14 cellular contexts compared by ENCODE assay signal in the genomic region with DNA sequence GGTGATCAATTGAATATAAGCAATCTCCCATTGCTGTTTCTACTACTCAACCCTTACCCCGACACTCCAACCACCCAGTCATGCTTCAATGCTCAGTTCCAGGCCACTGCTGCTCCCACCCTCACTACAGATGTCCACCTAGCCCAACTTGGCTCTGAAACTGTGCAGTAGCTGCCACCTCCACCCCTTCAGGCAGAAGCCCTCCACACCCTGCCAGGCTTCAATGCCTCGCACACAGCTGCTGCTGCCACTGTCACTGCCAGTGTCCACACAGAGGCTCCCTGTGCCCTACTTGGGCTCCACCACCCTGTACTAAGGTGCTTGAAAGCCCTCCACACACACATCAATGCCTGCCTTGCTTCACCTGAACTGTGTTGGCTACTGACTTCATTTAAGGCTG. TPM values are rescaled to one million over a fixed set of nuclear protein-coding genes. Genes with fewer than 3 reads are reported as not detected.
DNase-seq lines count a peak whose midpoint lies in the region; ATAC-seq, FAIRE-seq and TF ChIP-seq lines count a peak whose summit lies in the region.
"Had no signal": no experiment of that assay in that cellular context is flagged by ENCODE, and none has a peak within 500 bp of the region (broad histone marks: within the 10 kb centered on the region; RNA-seq: fewer than 3 reads in every experiment).

No MANE protein-coding gene starts in this region.

- no peak for TF ChIP-seq CTCF in GM12878 (IDR thresholded peaks at IDR 0.05 in 2 of 3, conservative IDR thresholded peaks at IDR 0.05 in 1 of 3; ENCODE audit: control insufficient read depth in 2 of 3, extremely low read depth in 1 of 3, insufficient read depth in 1 of 3, low read depth in 3 of 3, low read length in 3 of 3)
- TF ChIP-seq CTCF in tibial artery (IDR thresholded peaks at IDR 0.05) = no peak

- no peak for FAIRE-seq in GM12878 (lab: Jason Lieb, UNC)

- peaks cover 28% of the 10 kb centered on the region for H3K4me1 ChIP-seq in GM12878 (ENCODE audit: control insufficient read depth, insufficient read depth, low read length)
- H3K4me1 ChIP-seq in tibial artery = no peaks in the 10 kb centered on the region
- H3K4me1 ChIP-seq: body of pancreas had no signal

- DNase-seq in DMS79 treated with DMSO at 0.1 percent for 48 hours (lab: John Stamatoyannopoulos, UW) (peak; percentile 17), DMS79 (lab: John Stamatoyannopoulos, UW) (no peak), GM12878 (ENCODE audit: low read depth, low spot score) (peak; percentile 32), tibial artery (no peak), T1000 (lab: John Stamatoyannopoulos, UW) (no peak)
- DNase-seq: 8988T; activated T-cell treated with anti-CD3 and anti-CD28 coated beads, Interleukin-2, amount 50 U/mL, for 48 hours; body of pancreas; NCI-H2081; stimulated activated CD4-positive, alpha-beta T cell treated with anti-CD3 and anti-CD28 coated beads, Interleukin-1b, Interleukin-23, amount 100 ng/mL, for 48 hours had no signal

- no peak overlapping the region; the same call in 1 of the 2 replicates for H3K4me2 ChIP-seq in GM12878 (ENCODE audit: control insufficient read depth, insufficient read depth)

- no peaks in the 10 kb centered on the region for H3K27me3 ChIP-seq in GM12878 (replicated peaks in 1 of 2; ENCODE audit: control insufficient read depth in 2 of 2, insufficient read depth in 2 of 2, low read length in 1 of 2)
- H3K27me3 ChIP-seq in tibial artery = peaks cover 0 to 3% of the 10 kb centered on the region in 2 donors
- H3K27me3 ChIP-seq: body of pancreas had no signal

- H4K20me1 ChIP-seq in GM12878 (ENCODE audit: control insufficient read depth, insufficient read depth) = no peaks in the 10 kb centered on the region

- intact Hi-C loops in GM12878 (cut with micrococcal nuclease; ENCODE audit: unreplicated experiment) = no loop called here
- intact Hi-C loops in tibial artery (cut with DNase I; ENCODE audit: low total_unique reads) = no loop called here

- BruUV-seq in GM12878 (replicated peaks; lab: Mats Ljungman, UMichigan) = no TSS peak

- no peak overlapping the region for H2AFZ ChIP-seq in GM12878 (ENCODE audit: control insufficient read depth, low read depth, low read length)

- no peak overlapping the region for H3K9ac ChIP-seq in GM12878 (ENCODE audit: control insufficient read depth, insufficient read depth, low read length)

- H3K9me3 ChIP-seq in GM12878 (replicated peaks; ENCODE audit: control insufficient read depth, insufficient read depth, low read length) = no peaks in the 10 kb centered on the region; the same call in 2 of the 3 replicates
- no peaks in the 10 kb centered on the region for H3K9me3 ChIP-seq in tibial artery
- H3K9me3 ChIP-seq: body of pancreas had no signal

- TF ChIP-seq POLR2A in GM12878 (IDR thresholded peaks at IDR 0.05; ENCODE audit: low read depth, low read length) = 0 out of 2 replicates have a peak, but pooled peaks have one; percentile 15

- TF ChIP-seq RAD21 in GM12878 (IDR thresholded peaks at IDR 0.05; ENCODE audit: insufficient read depth, low read depth, low read length) = no peak

- H3K79me2 ChIP-seq in GM12878 (ENCODE audit: control insufficient read depth, insufficient read depth, low read length) = no peaks in the 10 kb centered on the region; the same call in 1 of the 2 replicates

- peak; percentile 62 for ATAC-seq in GM19397 (IDR thresholded peaks at IDR 0.05; ENCODE audit: unreplicated experiment)
- ATAC-seq in HG03103 (IDR thresholded peaks at IDR 0.05; ENCODE audit: low read depth, unreplicated experiment) = peak; percentile 37
- peak; percentile 85 for ATAC-seq in GM12878
- no peak for ATAC-seq in HG02852 (IDR thresholded peaks at IDR 0.05; ENCODE audit: unreplicated experiment)
- ATAC-seq: body of pancreas, HCT116 had no signal

- WGBS in GM12878 (ENCODE audit: insufficient coverage, insufficient replicate concordance, low lambda C conversion rate, missing lambda C conversion rate) = 4% methylated on average over 2 of the region's 2 CpGs

- peaks cover 2 to 17% of the 10 kb centered on the region in 2 experiments; a peak in 3 of 4 replicates for H3K36me3 ChIP-seq in GM12878 (ENCODE audit: control insufficient read depth in 2 of 2, insufficient read depth in 2 of 2, low read length in 1 of 2)
- no peaks in the 10 kb centered on the region for H3K36me3 ChIP-seq in tibial artery

- TF ChIP-seq EP300 in GM12878 (IDR thresholded peaks at IDR 0.05; ENCODE audit: borderline replicate concordance in 1 of 2, control insufficient read depth in 1 of 2, low read depth in 2 of 2, low read length in 2 of 2) = no peak

- in situ Hi-C loops in GM12878 (cut with MboI) = no loop called here

- CTCF ChIA-PET in GM12878 (lab: Yijun Ruan, JAX) = interaction anchor here (1.0 to 3.8 kb wide), 5 partner anchors 9 to 89 kb away, joined by 4 to 23 read pairs (median 8); no protein-coding TSS in a partner anchor

- H3K4me3 ChIP-seq in GM12878 (no peak overlapping the region), tibial artery (no peak overlapping the region)
- H3K4me3 ChIP-seq: body of pancreas had no signal

- no peak overlapping the region for H3K27ac ChIP-seq in GM12878 (ENCODE audit: control insufficient read depth, insufficient read depth)
- H3K27ac ChIP-seq in tibial artery = no peak overlapping the region
- H3K27ac ChIP-seq: body of pancreas had no signal

- SMC1A ChIA-PET in GM12878 (lab: Charles Lee; ENCODE audit: uncharacterized antibody, unreplicated experiment) = interaction anchor here (1.0 to 6.3 kb wide), 7 partner anchors 14 to 759 kb away, joined by 3 to 43 read pairs (median 3); no protein-coding TSS in a partner anchor

- POLR2A ChIA-PET in GM12878 (lab: Charles Lee) = no interaction called here

- RAD21 ChIA-PET in GM12878 (lab: Charles Lee; ENCODE audit: unreplicated experiment) = interaction anchor here (1.5 kb wide), 1 partner anchor 51 kb away, joined by 4 read pairs; no protein-coding TSS in a partner anchor

TF ChIP-seq in GM12878, 131 proteins besides CTCF, POLR2A, EP300 and RAD21:
- TF ChIP-seq STAT1 (conservative IDR thresholded peaks at IDR 0.05) = no peak
- TF ChIP-seq PAX5 (IDR thresholded peaks at IDR 0.05; ENCODE audit: borderline replicate concordance, low read depth, low read length) = peak; percentile 71

RNA-seq across cellular contexts. Expression of a gene that starts 34.6 kb away (rescaled TPM):
- 12.7 and 13.4 TPM in 2 replicates for total RNA-seq in GM12878 (2013; cell fraction: nucleolus; rRNA removed)
- total RNA-seq in GM12878 (2014; rRNA removed) (32.0 and 35.6 TPM in 2 replicates), GM12878 (2014; rRNA removed; fragmentation: Illumina TruSeq; extraction: Trizol) (40.3 and 40.4 TPM in 2 replicates), GM12878 (2021) (30.1 and 31.7 TPM in 2 replicates)
- 22.2 TPM for polyA plus RNA-seq in GM12878 (2011; ENCODE audit: low read depth)
- polyA plus RNA-seq in GM12878 (2011; rRNA removed) (82.2 and 113 TPM in 2 replicates), GM12878 (2014; fragmentation: Illumina TruSeq; extraction: Trizol) (58.8 and 74.5 TPM in 2 replicates), GM12878 (2014; fragmentation: Nextera tagmentation; extraction: Ambion mirVana) (100 to 1,000 TPM in 1 of 2 experiments, 10 to 100 TPM in 1; 88.7 to 120 TPM), GM12878 (2014; rRNA removed) (31.9 and 39.7 TPM in 2 replicates), GM12878 (2016; fragmentation: Nextera tagmentation; extraction: Ambion mirVana) (10 to 100 TPM; 72.3 to 72.8 TPM)
- polyA plus RNA-seq in GM12878 (2011; cell fraction: cytosol; rRNA removed) = 20.3 and 30.6 TPM in 2 replicates
- 17.6 and 19.3 TPM in 2 replicates for polyA plus RNA-seq in GM12878 (2011; cell fraction: nucleus; rRNA removed)
- 25.8 and 34.1 TPM in 2 replicates for polyA plus RNA-seq in GM12878 (2012)
- 12.5 and 22.5 TPM in 2 replicates for polyA minus RNA-seq in GM12878 (2011; rRNA and poly(A)+ RNA removed)
- polyA minus RNA-seq in GM12878 (2011; cell fraction: cytosol; rRNA and poly(A)+ RNA removed) = 5.2 and 6.1 TPM in 2 replicates
- polyA minus RNA-seq in GM12878 (2011; cell fraction: nucleus; rRNA and poly(A)+ RNA removed) = 5.0 and 7.1 TPM in 2 replicates

RNA-seq across cellular contexts. Expression of a gene that starts 43.0 kb away (rescaled TPM):
- total RNA-seq in GM12878 (2013; cell fraction: nucleolus; rRNA removed) = 105 and 113 TPM in 2 replicates
- total RNA-seq in GM12878 (2014; rRNA removed) (64.7 and 82.2 TPM in 2 replicates), GM12878 (2014; rRNA removed; fragmentation: Illumina TruSeq; extraction: Trizol) (82.6 and 84.0 TPM in 2 replicates), GM12878 (2021) (46.4 and 46.5 TPM in 2 replicates)
- polyA plus RNA-seq in GM12878 (2011; ENCODE audit: low read depth) = 20.0 TPM
- polyA plus RNA-seq in GM12878 (2011; rRNA removed) (97.9 and 136 TPM in 2 replicates), GM12878 (2014; fragmentation: Illumina TruSeq; extraction: Trizol) (81.3 and 113 TPM in 2 replicates), GM12878 (2014; fragmentation: Nextera tagmentation; extraction: Ambion mirVana) (100 to 1,000 TPM; 104 to 147 TPM), GM12878 (2014; rRNA removed) (49.3 and 67.2 TPM in 2 replicates), GM12878 (2016; fragmentation: Nextera tagmentation; extraction: Ambion mirVana) (10 to 100 TPM; 58.9 to 66.9 TPM)
- 51.3 and 63.8 TPM in 2 replicates for polyA plus RNA-seq in GM12878 (2011; cell fraction: cytosol; rRNA removed)
- polyA plus RNA-seq in GM12878 (2011; cell fraction: nucleus; rRNA removed) = 74.6 and 75.6 TPM in 2 replicates
- 20.5 and 31.0 TPM in 2 replicates for polyA plus RNA-seq in GM12878 (2012)
- polyA minus RNA-seq in GM12878 (2011; rRNA and poly(A)+ RNA removed) = 125 and 132 TPM in 2 replicates
- polyA minus RNA-seq in GM12878 (2011; cell fraction: cytosol; rRNA and poly(A)+ RNA removed) = 32.2 and 35.4 TPM in 2 replicates
- polyA minus RNA-seq in GM12878 (2011; cell fraction: nucleus; rRNA and poly(A)+ RNA removed) = 54.5 and 77.5 TPM in 2 replicates

Comparison
In these comparisons a context has a peak if more than half of its experiments do, and no peak if none do; other contexts are left out.
1. DNase-seq: peak in DMS79 treated with DMSO at 0.1 percent for 48 hours (single experiment) and GM12878 (single experiment); none in DMS79 (single experiment), tibial artery (0 of 2) and T1000 (single experiment).